In the genomic region with DNA sequence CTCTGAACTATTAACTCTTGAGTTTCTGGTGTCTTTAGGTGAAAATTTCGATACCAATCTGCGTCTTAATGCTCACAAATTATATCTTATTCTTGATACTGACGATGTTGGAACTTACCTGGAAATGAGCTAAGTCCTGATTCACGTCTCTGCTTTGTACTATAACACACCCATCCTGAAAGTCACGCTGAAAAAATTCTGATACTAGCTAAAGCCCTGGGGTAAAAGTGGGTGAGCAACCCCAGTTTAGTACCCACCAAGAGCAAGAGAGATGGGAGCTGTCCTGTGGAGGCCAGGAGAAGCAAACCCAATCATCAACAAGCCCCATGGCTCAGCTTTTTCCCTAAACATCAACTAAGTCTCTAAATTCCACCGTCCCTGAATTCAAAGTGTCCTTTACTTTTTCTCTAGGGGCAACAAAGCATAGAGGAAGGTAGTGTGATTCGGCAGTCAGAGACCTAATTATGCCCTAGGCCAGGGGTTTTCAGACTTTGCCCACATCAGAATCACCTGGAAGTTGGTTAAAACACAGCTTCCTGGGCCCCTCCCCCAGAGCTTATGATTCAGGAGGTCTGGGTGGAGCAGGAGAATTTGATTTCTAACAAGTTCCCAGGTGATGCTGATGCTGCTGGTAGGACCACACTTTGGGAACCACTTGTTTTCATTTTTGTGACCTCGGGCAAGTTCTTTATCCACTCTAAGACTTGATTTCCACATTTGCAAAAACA, we compare ENCODE assay signal across 14 cellular contexts.
"Had no signal": no experiment of that assay in that cellular context is flagged by ENCODE, and none has a peak within 500 bp of the region (broad histone marks: within the 10 kb centered on the region; RNA-seq: fewer than 3 reads in every experiment).

No MANE protein-coding gene starts in this region.

- H3K36me3 Mint-ChIP-seq: naive thymus-derived CD8-positive, alpha-beta T cell; stimulated activated effector memory CD8-positive, alpha-beta T cell treated with anti-CD3 and anti-CD28 coated beads, Interleukin-12 subunit alpha, Interleukin-12 subunit beta, amount 100 ng/mL, for 72 hours had no signal

- FAIRE-seq: colon had no signal

- H3K4me1 ChIP-seq: ascending aorta, right atrium auricular region, upper lobe of right lung had no signal

- DNase-seq: activated CD4-positive, alpha-beta memory T cell treated with anti-CD3 and anti-CD28 coated beads, Interleukin-2, amount 10 ng/mL, durations not matched to agents 7 days and 5 days; activated CD8-positive, alpha-beta memory T cell treated with anti-CD3 and anti-CD28 coated beads, Interleukin-2, amount 50 U/mL, for 48 hours; activated naive CD8-positive, alpha-beta T cell treated with anti-CD3 and anti-CD28 coated beads, Interleukin-2, amount 50 U/mL, for 24 hours; midbrain; naive thymus-derived CD8-positive, alpha-beta T cell; upper lobe of right lung had no signal

- H3K4me3 Mint-ChIP-seq: activated CD4-positive, alpha-beta memory T cell treated with anti-CD3 and anti-CD28 coated beads, Interleukin-2, amount 10 ng/mL, durations not matched to agents 7 days and 5 days; activated naive CD8-positive, alpha-beta T cell treated with anti-CD3 and anti-CD28 coated beads, Interleukin-2, amount 50 U/mL, for 24 hours; naive thymus-derived CD8-positive, alpha-beta T cell; stimulated activated effector memory CD8-positive, alpha-beta T cell treated with anti-CD3 and anti-CD28 coated beads, Interleukin-12 subunit alpha, Interleukin-12 subunit beta, amount 100 ng/mL, for 72 hours had no signal

- H3K4me3 ChIP-seq: ascending aorta, cardiac muscle cell, gastroesophageal sphincter, right atrium auricular region, skin epidermis, suprapubic skin, upper lobe of right lung had no signal

- ATAC-seq: activated naive CD8-positive, alpha-beta T cell treated with anti-CD3 and anti-CD28 coated beads, Interleukin-2, amount 50 U/mL, for 24 hours; gastroesophageal sphincter; naive thymus-derived CD8-positive, alpha-beta T cell; stimulated activated effector memory CD8-positive, alpha-beta T cell treated with anti-CD3 and anti-CD28 coated beads, Interleukin-12 subunit alpha, Interleukin-12 subunit beta, amount 100 ng/mL, for 72 hours; upper lobe of right lung had no signal

- H3K27me3 ChIP-seq: ascending aorta, cardiac muscle cell, gastroesophageal sphincter, right atrium auricular region, suprapubic skin, upper lobe of right lung had no signal

- H3K36me3 ChIP-seq: ascending aorta, cardiac muscle cell, gastroesophageal sphincter, right atrium auricular region, suprapubic skin, upper lobe of right lung had no signal

- H3K9me3 Mint-ChIP-seq: activated CD4-positive, alpha-beta memory T cell treated with anti-CD3 and anti-CD28 coated beads, Interleukin-2, amount 10 ng/mL, durations not matched to agents 7 days and 5 days; activated naive CD8-positive, alpha-beta T cell treated with anti-CD3 and anti-CD28 coated beads, Interleukin-2, amount 50 U/mL, for 24 hours; naive thymus-derived CD8-positive, alpha-beta T cell; stimulated activated effector memory CD8-positive, alpha-beta T cell treated with anti-CD3 and anti-CD28 coated beads, Interleukin-12 subunit alpha, Interleukin-12 subunit beta, amount 100 ng/mL, for 72 hours had no signal

- H3K27ac Mint-ChIP-seq: activated CD4-positive, alpha-beta memory T cell treated with anti-CD3 and anti-CD28 coated beads, Interleukin-2, amount 10 ng/mL, durations not matched to agents 7 days and 5 days; activated naive CD8-positive, alpha-beta T cell treated with anti-CD3 and anti-CD28 coated beads, Interleukin-2, amount 50 U/mL, for 24 hours; stimulated activated effector memory CD8-positive, alpha-beta T cell treated with anti-CD3 and anti-CD28 coated beads, Interleukin-12 subunit alpha, Interleukin-12 subunit beta, amount 100 ng/mL, for 72 hours had no signal

- H3K9me3 ChIP-seq: ascending aorta, gastroesophageal sphincter, right atrium auricular region, suprapubic skin, upper lobe of right lung had no signal

- H3K4me1 Mint-ChIP-seq: activated CD4-positive, alpha-beta memory T cell treated with anti-CD3 and anti-CD28 coated beads, Interleukin-2, amount 10 ng/mL, durations not matched to agents 7 days and 5 days; stimulated activated effector memory CD8-positive, alpha-beta T cell treated with anti-CD3 and anti-CD28 coated beads, Interleukin-12 subunit alpha, Interleukin-12 subunit beta, amount 100 ng/mL, for 72 hours had no signal

- H3K27ac ChIP-seq: ascending aorta, cardiac muscle cell, gastroesophageal sphincter, right atrium auricular region, suprapubic skin, upper lobe of right lung had no signal
